In genomic region chr17:19288453-19288852, GRCh38 we compare ENCODE assay signal across 21 cellular contexts. TPM values are rescaled to one million over a fixed set of nuclear protein-coding genes. Genes with fewer than 3 reads are reported as not detected.
DNase-seq lines count a peak whose midpoint lies in the region; ATAC-seq, FAIRE-seq and TF ChIP-seq lines count a peak whose summit lies in the region.
"Had no signal": no experiment of that assay in that cellular context is flagged by ENCODE, and none has a peak within 500 bp of the region (broad histone marks: within the 10 kb centered on the region; RNA-seq: fewer than 3 reads in every experiment).

No MANE protein-coding gene starts in this region.

- ATAC-seq in HepG2 (peak; percentile 47), right lobe of liver (no peak)
- ATAC-seq in activated T-helper 17 cell treated with anti-CD3 and anti-CD28 coated beads, Interleukin-2, amount 50 U/mL, for 72 hours (replicated peaks), result no peak
- no peak for ATAC-seq in stimulated activated memory B cell treated with anti-CD40 and anti-IgM and Interleukin-4, amounts not matched to agents 10 μg/mL and 1 μg/mL and 100 μg/mL, for 72 hours
- ATAC-seq: Panc1 had no signal

- POLR2A ChIA-PET in HepG2 (lab: Yijun Ruan, JAX), result no interaction called here

- in situ Hi-C loops in HepG2 (cut with HindIII; ENCODE audit: extremely low pct_ligation_motif_present, low pct_unique_long_range_greater_than_20kb), result no loop called here

- TF ChIP-seq CTCF in HepG2 (CRISPR knock-in tag; IDR thresholded peaks at IDR 0.05) (no peak), right lobe of liver (IDR thresholded peaks at IDR 0.05) (no peak), endodermal cell (conservative IDR thresholded peaks at IDR 0.05) (no peak), ascending aorta (IDR thresholded peaks at IDR 0.05) (no peak)

- H3K4me2 ChIP-seq in HepG2 (ENCODE audit: low read depth, low read length), result no peak overlapping the region

- no TSS peak for BruUV-seq in HepG2 (replicated peaks; lab: Mats Ljungman, UMichigan)

- TF ChIP-seq RAD21 in HepG2 (CRISPR knock-in tag; IDR thresholded peaks at IDR 0.05), result no peak

- 83% methylated on average over 5 of the region's 5 CpGs for WGBS in HepG2 (ENCODE audit: low lambda C conversion rate)
- 60% methylated on average over 1 of the region's 5 CpGs for WGBS in right lobe of liver (ENCODE audit: insufficient coverage, low coverage, low lambda C conversion rate, missing lambda C conversion rate)
- WGBS in endodermal cell (ENCODE audit: insufficient coverage in 1 of 2, insufficient read length in 1 of 2), 2 experiments, result 89 to 96% methylated on average over 3 to 5 of the region's 5 CpGs
- 51 to 53% methylated on average over 3 to 5 of the region's 5 CpGs for WGBS in mesodermal cell (ENCODE audit: insufficient coverage in 2 of 2), 2 experiments

- peaks cover 7% of the 10 kb centered on the region; the same call in 1 of the 2 replicates for H3K4me1 ChIP-seq in HepG2 (ENCODE audit: insufficient read depth, low read length)
- H3K4me1 ChIP-seq in right lobe of liver, result no peaks in the 10 kb centered on the region
- H3K4me1 ChIP-seq in endodermal cell (ENCODE audit: control insufficient read depth, insufficient read depth, low read length), result no peaks in the 10 kb centered on the region
- peaks cover 21% of the 10 kb centered on the region for H3K4me1 ChIP-seq in mesodermal cell (ENCODE audit: control insufficient read depth, insufficient read depth, low read length, poor library complexity, severe bottlenecking)
- H3K4me1 ChIP-seq in ascending aorta, result peaks cover 3 to 22% of the 10 kb centered on the region in 2 donors

- TF ChIP-seq POLR2A in HepG2 (IDR thresholded peaks at IDR 0.05; ENCODE audit: insufficient read depth in 1 of 2, low read depth in 2 of 2, low read length in 2 of 2) (no peak), right lobe of liver (IDR thresholded peaks at IDR 0.05) (no peak)

- H2AFZ ChIP-seq in HepG2 (ENCODE audit: low read length), result no peak overlapping the region

- H3K36me3 ChIP-seq in HepG2 (replicated peaks in 1 of 2; ENCODE audit: control insufficient read depth in 1 of 2, insufficient read depth in 2 of 2, low read length in 2 of 2) (peaks cover 0 to 6% of the 10 kb centered on the region in 2 experiments; a peak in 3 of 5 replicates), right lobe of liver (no peaks in the 10 kb centered on the region), endodermal cell (ENCODE audit: control insufficient read depth, insufficient read depth, low read length) (peaks cover 22% of the 10 kb centered on the region), mesodermal cell (ENCODE audit: control insufficient read depth, insufficient read depth, low read length) (peaks cover 32% of the 10 kb centered on the region), ascending aorta (peaks cover 1 to 3% of the 10 kb centered on the region in 2 donors)

- CTCF ChIA-PET in HepG2 (lab: Yijun Ruan, JAX; ENCODE audit: low intra/inter-chr PET ratio, low total read pairs), result no interaction called here

- H3K4me1 Mint-ChIP-seq in endodermal cell, result peaks cover 24% of the 10 kb centered on the region
- peaks cover 13% of the 10 kb centered on the region for H3K4me1 Mint-ChIP-seq in activated T-helper 17 cell treated with anti-CD3 and anti-CD28 coated beads, Interleukin-2, amount 50 U/mL, for 72 hours
- H3K4me1 Mint-ChIP-seq in stimulated activated memory B cell treated with anti-CD40 and anti-IgM and Interleukin-4, amounts not matched to agents 10 μg/mL and 1 μg/mL and 100 μg/mL, for 72 hours, result peaks cover 22% of the 10 kb centered on the region

- peak overlapping the region; percentile 93 for H3K27ac Mint-ChIP-seq in endodermal cell
- H3K27ac Mint-ChIP-seq in activated T-helper 17 cell treated with anti-CD3 and anti-CD28 coated beads, Interleukin-2, amount 50 U/mL, for 72 hours, result no peak overlapping the region
- H3K27ac Mint-ChIP-seq in stimulated activated memory B cell treated with anti-CD40 and anti-IgM and Interleukin-4, amounts not matched to agents 10 μg/mL and 1 μg/mL and 100 μg/mL, for 72 hours, result no peak overlapping the region
- H3K27ac Mint-ChIP-seq: activated B cell treated with CpG ODN at 0.5 μM for 24 hours, naive B cell had no signal

- H3K9ac ChIP-seq in HepG2 (ENCODE audit: insufficient read depth, low read depth, low read length) (no peak overlapping the region), endodermal cell (ENCODE audit: extremely low read depth, low read length, poor library complexity, severe bottlenecking) (no peak overlapping the region)

- H4K20me1 ChIP-seq in HepG2 (ENCODE audit: insufficient read depth, low read length), result 0 out of 2 replicates have a peak, but pooled peaks cover 2% of the 10 kb centered on the region

- no peaks in the 10 kb centered on the region for H3K79me2 ChIP-seq in HepG2 (ENCODE audit: insufficient read depth, low read length)

- TF ChIP-seq EP300 in HepG2 (IDR thresholded peaks at IDR 0.05; ENCODE audit: low read depth in 2 of 2, low read length in 2 of 2) (no peak), HepG2 (CRISPR knock-in tag; IDR thresholded peaks at IDR 0.05; ENCODE audit: borderline replicate concordance) (no peak)

- H3K36me3 Mint-ChIP-seq in endodermal cell (ENCODE audit: low read depth), result peaks cover 20% of the 10 kb centered on the region
- no peaks in the 10 kb centered on the region for H3K36me3 Mint-ChIP-seq in activated T-helper 17 cell treated with anti-CD3 and anti-CD28 coated beads, Interleukin-2, amount 50 U/mL, for 72 hours (ENCODE audit: low read depth)
- H3K36me3 Mint-ChIP-seq in stimulated activated memory B cell treated with anti-CD40 and anti-IgM and Interleukin-4, amounts not matched to agents 10 μg/mL and 1 μg/mL and 100 μg/mL, for 72 hours, result peaks cover 17% of the 10 kb centered on the region

- DNase-seq in HepG2 (ENCODE audit: low spot score), result peak; percentile 59
- DNase-seq in right lobe of liver, result no peak
- DNase-seq in endodermal cell, result peak; percentile 89
- no peak for DNase-seq in ascending aorta (ENCODE audit: low spot score in 2 of 2)
- no peak for DNase-seq in CD1c-positive myeloid dendritic cell (ENCODE audit: extremely low spot score)
- DNase-seq: activated B cell treated with CpG ODN at 0.5 μM for 24 hours, GF-D8, KBM-7, left cardiac atrium, naive B cell, NCI-H1417, NCI-H510A, SW 1271, transverse colon had no signal

- H3K27ac ChIP-seq in HepG2 (ENCODE audit: extremely low read length, insufficient read depth, low read length), result no peak overlapping the region
- H3K27ac ChIP-seq in right lobe of liver, result no peak overlapping the region
- H3K27ac ChIP-seq in endodermal cell (ENCODE audit: low read depth, low read length), result peak overlapping the region; percentile 52
- H3K27ac ChIP-seq in mesodermal cell (ENCODE audit: low read depth, low read length, severe bottlenecking), result peak overlapping the region; percentile 45
- H3K27ac ChIP-seq in ascending aorta, result peak overlapping the region in 1 of 2 donors; percentile 60
- H3K27ac ChIP-seq: transverse colon had no signal

- intact Hi-C loops in HepG2 (cut with micrococcal nuclease; ENCODE audit: unreplicated experiment), result no loop called here
- intact Hi-C loops in right lobe of liver (cut with DNase I), result no loop called here
- intact Hi-C loops in ascending aorta (cut with DNase I), result no loop called here

- no peak overlapping the region for H3K4me3 ChIP-seq in HepG2 (replicated peaks in 1 of 3; ENCODE audit: insufficient read depth in 1 of 3, low read depth in 2 of 3, low read length in 3 of 3)
- no peak overlapping the region for H3K4me3 ChIP-seq in right lobe of liver
- no peak overlapping the region for H3K4me3 ChIP-seq in endodermal cell (ENCODE audit: low read length)
- H3K4me3 ChIP-seq in mesodermal cell (ENCODE audit: extremely low read depth, insufficient read depth, low read length, poor library complexity, severe bottlenecking), result no peak overlapping the region
- no peak overlapping the region for H3K4me3 ChIP-seq in ascending aorta
- H3K4me3 ChIP-seq: right atrium auricular region, transverse colon had no signal

- H3K9me3 ChIP-seq in HepG2 (ENCODE audit: low read length) (no peaks in the 10 kb centered on the region), right lobe of liver (no peaks in the 10 kb centered on the region), endodermal cell (ENCODE audit: control insufficient read depth, low read length) (no peaks in the 10 kb centered on the region), mesodermal cell (ENCODE audit: control insufficient read depth, low read length) (no peaks in the 10 kb centered on the region), ascending aorta (no peaks in the 10 kb centered on the region)
- H3K9me3 ChIP-seq: right atrium auricular region, transverse colon had no signal

- H3K27me3 Mint-ChIP-seq in endodermal cell (ENCODE audit: insufficient read depth), result no peaks in the 10 kb centered on the region
- peaks cover 3% of the 10 kb centered on the region for H3K27me3 Mint-ChIP-seq in activated T-helper 17 cell treated with anti-CD3 and anti-CD28 coated beads, Interleukin-2, amount 50 U/mL, for 72 hours
- H3K27me3 Mint-ChIP-seq in stimulated activated memory B cell treated with anti-CD40 and anti-IgM and Interleukin-4, amounts not matched to agents 10 μg/mL and 1 μg/mL and 100 μg/mL, for 72 hours, result peaks cover 14% of the 10 kb centered on the region

- H3K9me3 Mint-ChIP-seq in endodermal cell, result no peaks in the 10 kb centered on the region
- H3K9me3 Mint-ChIP-seq in activated T-helper 17 cell treated with anti-CD3 and anti-CD28 coated beads, Interleukin-2, amount 50 U/mL, for 72 hours, result no peaks in the 10 kb centered on the region
- no peaks in the 10 kb centered on the region for H3K9me3 Mint-ChIP-seq in stimulated activated memory B cell treated with anti-CD40 and anti-IgM and Interleukin-4, amounts not matched to agents 10 μg/mL and 1 μg/mL and 100 μg/mL, for 72 hours
- H3K9me3 Mint-ChIP-seq: activated B cell treated with CpG ODN at 0.5 μM for 24 hours, naive B cell had no signal

- no peak overlapping the region for H3K4me3 Mint-ChIP-seq in endodermal cell
- H3K4me3 Mint-ChIP-seq in activated T-helper 17 cell treated with anti-CD3 and anti-CD28 coated beads, Interleukin-2, amount 50 U/mL, for 72 hours, result no peak overlapping the region
- H3K4me3 Mint-ChIP-seq in stimulated activated memory B cell treated with anti-CD40 and anti-IgM and Interleukin-4, amounts not matched to agents 10 μg/mL and 1 μg/mL and 100 μg/mL, for 72 hours, result no peak overlapping the region
- H3K4me3 Mint-ChIP-seq: activated B cell treated with CpG ODN at 0.5 μM for 24 hours, naive B cell had no signal

- no peaks in the 10 kb centered on the region for H3K27me3 ChIP-seq in HepG2 (ENCODE audit: control insufficient read depth in 1 of 2, insufficient read depth in 2 of 2, low read length in 2 of 2)
- no peaks in the 10 kb centered on the region for H3K27me3 ChIP-seq in right lobe of liver
- H3K27me3 ChIP-seq in endodermal cell (ENCODE audit: control insufficient read depth, insufficient read depth, low read length, poor library complexity, severe bottlenecking), result no peaks in the 10 kb centered on the region
- no peaks in the 10 kb centered on the region for H3K27me3 ChIP-seq in ascending aorta
- H3K27me3 ChIP-seq: right atrium auricular region, transverse colon had no signal

- no peak for FAIRE-seq in HepG2 (lab: Jason Lieb, UNC)
- FAIRE-seq: bronchial epithelial cell, endometrium had no signal

RNA-seq across cellular contexts. Expression of gene EPN2, which starts 51.3 kb away (rescaled TPM):
- 7.8 and 9.3 TPM in 2 replicates for total RNA-seq in HepG2 (2016; rRNA removed; fragmentation: Illumina TruSeq; extraction: Trizol)
- total RNA-seq in HepG2 (2016; cell fraction: cytosol; rRNA removed; fragmentation: Illumina TruSeq; extraction: Trizol; ENCODE audit: low read depth), result 7.1 and 8.4 TPM in 2 replicates
- total RNA-seq in HepG2 (2016; cell fraction: insoluble cytoplasmic fraction; rRNA removed; fragmentation: Illumina TruSeq; extraction: Trizol), result 6.5 and 7.5 TPM in 2 replicates
- total RNA-seq in HepG2 (2016; cell fraction: membrane; rRNA removed; fragmentation: Illumina TruSeq; extraction: Trizol), result 7.8 and 13.2 TPM in 2 replicates
- 12.8 and 15.5 TPM in 2 replicates for total RNA-seq in HepG2 (2016; cell fraction: nucleus; rRNA removed; fragmentation: Illumina TruSeq; extraction: Trizol)
- 17.8 and 19.2 TPM in 2 replicates for polyA plus RNA-seq in HepG2 (2011; rRNA removed)
- polyA plus RNA-seq in HepG2 (2011; cell fraction: cytosol; rRNA removed), result 15.5 and 16.2 TPM in 2 replicates
- 41.0 and 65.6 TPM in 2 replicates for polyA plus RNA-seq in HepG2 (2011; cell fraction: nucleus; rRNA removed)
- 17.0 and 18.3 TPM in 2 replicates for polyA plus RNA-seq in HepG2 (2012)
- polyA plus RNA-seq in HepG2 (2016; cell fraction: cytosol; fragmentation: Illumina TruSeq; extraction: Trizol; ENCODE audit: low read depth), result 2.5 and 3.6 TPM in 2 replicates
- polyA plus RNA-seq in HepG2 (2016; cell fraction: insoluble cytoplasmic fraction; fragmentation: Illumina TruSeq; extraction: Trizol; ENCODE audit: low read depth), result 9.1 and 11.8 TPM in 2 replicates
- polyA plus RNA-seq in HepG2 (2016; cell fraction: membrane; fragmentation: Illumina TruSeq; extraction: Trizol; ENCODE audit: low read depth), result 4.7 and 5.3 TPM in 2 replicates
- 21.2 and 21.7 TPM in 2 replicates for polyA plus RNA-seq in HepG2 (2016; cell fraction: nucleus; fragmentation: Illumina TruSeq; extraction: Trizol; ENCODE audit: insufficient read depth, low read depth)
- polyA minus RNA-seq in HepG2 (2011; rRNA and poly(A)+ RNA removed; ENCODE audit: low replicate concordance), result 33.4 and 37.5 TPM in 2 replicates
- polyA minus RNA-seq in HepG2 (2011; cell fraction: cytosol; rRNA and poly(A)+ RNA removed), result 13.2 and 14.8 TPM in 2 replicates
- 30.2 and 31.4 TPM in 2 replicates for polyA minus RNA-seq in HepG2 (2011; cell fraction: nucleus; rRNA and poly(A)+ RNA removed)
- total RNA-seq in right lobe of liver, result 10 to 100 TPM in 4 of 6 experiments, 1 to 10 TPM in 2; 6.6 to 18.1 (median 11.4) TPM
- total RNA-seq in endodermal cell, result 10 to 100 TPM; 46.0 to 50.9 TPM
- polyA plus RNA-seq in endodermal cell (2013, experiment 1 of 2), result 27.7 TPM
- 29.1 TPM for polyA plus RNA-seq in endodermal cell (2013, experiment 2 of 2)
- 37.4 TPM for polyA plus RNA-seq in mesodermal cell (2013, experiment 1 of 2)
- polyA plus RNA-seq in mesodermal cell (2013, experiment 2 of 2), result 33.4 TPM
- 51.0 TPM for total RNA-seq in ascending aorta
- total RNA-seq in activated T-helper 17 cell treated with anti-CD3 and anti-CD28 coated beads, Interleukin-2, amount 50 U/mL, for 72 hours, result 10 to 100 TPM in 1 of 2 donors, 1 to 10 TPM in 1; 8.4 to 13.4 TPM

Comparison
In these comparisons a context has a peak if more than half of its experiments do, and no peak if none do; other contexts are left out.
1. DNase-seq: peak in HepG2 (single experiment) and endodermal cell (single experiment); none in right lobe of liver (0 of 3), ascending aorta (0 of 2) and CD1c-positive myeloid dendritic cell (single experiment).
2. H3K27ac ChIP-seq: peak in endodermal cell (single experiment) and mesodermal cell (single experiment); none in HepG2 (single experiment) and right lobe of liver (0 of 3).